Comparison of ENCODE assay signal across 12 cellular contexts in genomic region chr3:23455775-23456174, GRCh38.
DNase-seq lines count a peak whose midpoint lies in the region; FAIRE-seq and TF ChIP-seq lines count a peak whose summit lies in the region.
"Had no signal": no experiment of that assay in that cellular context is flagged by ENCODE, and none has a peak within 500 bp of the region (broad histone marks: within the 10 kb centered on the region; RNA-seq: fewer than 3 reads in every experiment).

No MANE protein-coding gene starts in this region.

- no peak for TF ChIP-seq POLR2A in H54 (IDR thresholded peaks at IDR 0.05; ENCODE audit: low read depth, low read length)

- CTCF ChIA-PET in GM10248 (lab: Yijun Ruan, JAX), result interaction anchor here (1.1 to 1.7 kb wide), 2 partner anchors 22 to 24 kb away, joined by 3 to 5 read pairs; no protein-coding TSS in a partner anchor

- TF ChIP-seq CTCF in fibroblast of the aortic adventitia (IDR thresholded peaks at IDR 0.05; ENCODE audit: insufficient read depth, low read length) (no peak), GM10248 (IDR thresholded peaks at IDR 0.05; ENCODE audit: control extremely low read depth, extremely low read depth, low read depth, missing control alignments) (no peak), smooth muscle cell (IDR thresholded peaks at IDR 0.05; ENCODE audit: borderline replicate concordance, insufficient read depth, poor library complexity, severe bottlenecking) (no peak)

- no peaks in the 10 kb centered on the region for H3K27me3 ChIP-seq in smooth muscle cell (ENCODE audit: low read depth)

- no peak overlapping the region for H2AFZ ChIP-seq in smooth muscle cell (ENCODE audit: low read depth)
- H2AFZ ChIP-seq: PC-9 had no signal

- no peak overlapping the region for H3K27ac ChIP-seq in smooth muscle cell (ENCODE audit: low read depth)
- H3K27ac ChIP-seq: PC-9 had no signal

- H3K4me3 ChIP-seq in fibroblast of the aortic adventitia (ENCODE audit: low read depth, low read length) (no peak overlapping the region), smooth muscle cell (no peak overlapping the region)
- H3K4me3 ChIP-seq: PC-9 had no signal

- H3K36me3 ChIP-seq in smooth muscle cell (ENCODE audit: low read depth), result no peaks in the 10 kb centered on the region

- no peaks in the 10 kb centered on the region for H3K4me1 ChIP-seq in smooth muscle cell (ENCODE audit: low read depth)

- peaks cover 84% of the 10 kb centered on the region for H4K20me1 ChIP-seq in smooth muscle cell (ENCODE audit: low read depth)

- H3K9ac ChIP-seq in smooth muscle cell (ENCODE audit: low read depth), result no peak overlapping the region

- WGBS in smooth muscle cell (ENCODE audit: low lambda C conversion rate), result 79% methylated on average over 2 of the region's 2 CpGs

- POLR2A ChIA-PET in GM10248 (lab: Yijun Ruan, JAX), result no interaction called here

- no peaks in the 10 kb centered on the region for H3K9me3 ChIP-seq in smooth muscle cell (replicated peaks; ENCODE audit: low read depth)

- H3K4me2 ChIP-seq in smooth muscle cell, result no peak overlapping the region
- H3K4me2 ChIP-seq: PC-9 had no signal

- DNase-seq in H54 (ENCODE audit: insufficient read length, low spot score), result no peak
- peak; percentile 54 for DNase-seq in RPMI7951 (ENCODE audit: low read depth)
- DNase-seq in fibroblast of the aortic adventitia (ENCODE audit: low read depth), result peak; percentile 95
- DNase-seq in stromal cell of bone marrow (ENCODE audit: low read depth), result peak; percentile 75
- no peak for DNase-seq in SW480 (ENCODE audit: low spot score)
- no peak for DNase-seq in GM10248 (ENCODE audit: extremely low spot score)
- DNase-seq in smooth muscle cell (lab: John Stamatoyannopoulos, UW; ENCODE audit: unreplicated experiment), result no peak
- DNase-seq: activated CD4-positive, alpha-beta T cell treated with anti-CD3 and anti-CD28 coated beads for 48 hours; activated T-cell treated with anti-CD3 and anti-CD28 coated beads, Interleukin-2, amount 50 U/mL, for 4 hours; naive thymus-derived CD8-positive, alpha-beta T cell; retina had no signal

- peak; percentile 84 for FAIRE-seq in H54 (lab: Jason Lieb, UNC)

- H3K79me2 ChIP-seq in smooth muscle cell (ENCODE audit: low read depth), result peaks cover 16% of the 10 kb centered on the region

- H3F3A ChIP-seq in smooth muscle cell (ENCODE audit: low read depth), result no peaks in the 10 kb centered on the region

Comparison
In these comparisons a context has a peak if more than half of its experiments do, and no peak if none do; other contexts are left out.
1. DNase-seq: peak in RPMI7951 (single experiment), fibroblast of the aortic adventitia (single experiment) and stromal cell of bone marrow (single experiment); none in H54 (single experiment), SW480 (single experiment), GM10248 (single experiment) and smooth muscle cell (single experiment).